In the genomic region with DNA sequence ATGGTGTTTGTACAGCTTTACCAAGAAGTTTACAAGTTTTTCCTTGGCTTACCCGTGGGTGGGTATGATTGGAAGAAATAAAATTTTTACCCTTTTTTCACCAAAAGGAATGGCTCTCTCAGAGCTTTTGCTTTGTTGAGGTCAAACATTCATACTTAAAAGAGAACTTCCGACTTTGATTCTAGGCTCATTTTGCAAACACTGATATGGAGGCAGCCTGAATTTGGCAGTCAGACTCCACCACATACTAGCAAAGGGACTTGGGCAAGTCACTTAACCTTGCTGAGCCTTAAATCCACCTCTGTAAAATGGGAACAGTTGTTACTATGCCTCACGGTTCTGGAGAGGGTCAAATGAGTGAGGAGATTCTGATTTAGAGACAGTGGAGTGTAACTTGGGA, we compare ENCODE assay signal across 8 cellular contexts.
"Had no signal": no experiment of that assay in that cellular context is flagged by ENCODE, and none has a peak within 500 bp of the region (broad histone marks: within the 10 kb centered on the region; RNA-seq: fewer than 3 reads in every experiment).

No MANE protein-coding gene starts in this region.

- H3K27ac ChIP-seq: HL-60, KMS-11 had no signal

- ATAC-seq: HepG2 had no signal

- H3K27me3 Mint-ChIP-seq: IgD-negative memory B cell had no signal

- DNase-seq: IMR-90, KBM-7, KG1 had no signal

- FAIRE-seq: HepG2, HTR-8/SVneo had no signal

- H3K4me2 ChIP-seq: KMS-11 had no signal

- H3K9me3 Mint-ChIP-seq: IgD-negative memory B cell had no signal

- H3K4me3 Mint-ChIP-seq: IgD-negative memory B cell had no signal

- H3K9ac ChIP-seq: KMS-11 had no signal

- H3K27ac Mint-ChIP-seq: IgD-negative memory B cell had no signal
